ENCODE assay signal across 8 cellular contexts in genomic region chr7:34133983-34134782, GRCh38.
DNase-seq lines count a peak whose midpoint lies in the region; ATAC-seq and TF ChIP-seq lines count a peak whose summit lies in the region.

No MANE protein-coding gene starts in this region.

- peak; percentile 37; the same call in 1 of the 2 replicates for TF ChIP-seq CTCF in LNCAP (IDR thresholded peaks at IDR 0.05)
- peak; percentile 10 for TF ChIP-seq CTCF in mucosa of descending colon (IDR thresholded peaks at IDR 0.05)

- peak; percentile 46 for ATAC-seq in mucosa of descending colon
- ATAC-seq in effector memory CD8-positive, alpha-beta T cell (replicated peaks) = no peak
- no peak for ATAC-seq in HG03025 (IDR thresholded peaks at IDR 0.05; ENCODE audit: low FRiP score, unreplicated experiment)

- H3K9me3 Mint-ChIP-seq in activated T-cell treated with anti-CD3 and anti-CD28 coated beads, Interleukin-2, amount 50 U/mL, for 24 hours = no peaks in the 10 kb centered on the region
- H3K9me3 Mint-ChIP-seq in effector memory CD8-positive, alpha-beta T cell = peaks cover 8 to 10% of the 10 kb centered on the region in 2 donors

- intact Hi-C loops in mucosa of descending colon (cut with DNase I, micrococcal nuclease) = no loop called here

- no peak overlapping the region for H3K4me3 Mint-ChIP-seq in activated T-cell treated with anti-CD3 and anti-CD28 coated beads, Interleukin-2, amount 50 U/mL, for 24 hours
- no peak overlapping the region for H3K4me3 Mint-ChIP-seq in effector memory CD8-positive, alpha-beta T cell

- TF ChIP-seq POLR2A in erythroblast (IDR thresholded peaks at IDR 0.05; ENCODE audit: low read length) = no peak

- no peaks in the 10 kb centered on the region for H3K4me1 Mint-ChIP-seq in activated T-cell treated with anti-CD3 and anti-CD28 coated beads, Interleukin-2, amount 50 U/mL, for 24 hours (ENCODE audit: low read depth)
- H3K4me1 Mint-ChIP-seq in effector memory CD8-positive, alpha-beta T cell (ENCODE audit: low read depth in 2 of 2) = no peaks in the 10 kb centered on the region

- H3K27me3 Mint-ChIP-seq in activated T-cell treated with anti-CD3 and anti-CD28 coated beads, Interleukin-2, amount 50 U/mL, for 24 hours = no peaks in the 10 kb centered on the region
- H3K27me3 Mint-ChIP-seq in effector memory CD8-positive, alpha-beta T cell = peaks cover 0 to 6% of the 10 kb centered on the region in 2 donors

- H3K9me3 ChIP-seq in SJSA1 (replicated peaks) (no peaks in the 10 kb centered on the region), mucosa of descending colon (no peaks in the 10 kb centered on the region)

- no peaks in the 10 kb centered on the region for H3K4me1 ChIP-seq in SJSA1 (replicated peaks)
- no peaks in the 10 kb centered on the region for H3K4me1 ChIP-seq in mucosa of descending colon (ENCODE audit: low read depth)

- no peak overlapping the region for H3K27ac Mint-ChIP-seq in activated T-cell treated with anti-CD3 and anti-CD28 coated beads, Interleukin-2, amount 50 U/mL, for 24 hours
- H3K27ac Mint-ChIP-seq in effector memory CD8-positive, alpha-beta T cell = no peak overlapping the region

- no peak overlapping the region for H3K27ac ChIP-seq in SJSA1

- H3K36me3 ChIP-seq in SJSA1 = no peaks in the 10 kb centered on the region
- H3K36me3 ChIP-seq in mucosa of descending colon (ENCODE audit: low read depth) = no peaks in the 10 kb centered on the region

- H3K36me3 Mint-ChIP-seq in activated T-cell treated with anti-CD3 and anti-CD28 coated beads, Interleukin-2, amount 50 U/mL, for 24 hours (ENCODE audit: low read depth) = no peaks in the 10 kb centered on the region
- no peaks in the 10 kb centered on the region for H3K36me3 Mint-ChIP-seq in effector memory CD8-positive, alpha-beta T cell (ENCODE audit: insufficient read depth)

- DNase-seq in activated T-cell treated with anti-CD3 and anti-CD28 coated beads, Interleukin-2, amount 50 U/mL, for 48 hours = peak; percentile 15 to 28
- DNase-seq in activated T-cell treated with anti-CD3 and anti-CD28 coated beads, Interleukin-2, amount 50 U/mL, for 24 hours = no peak
- DNase-seq in SJSA1 (ENCODE audit: low read depth in 1 of 2, low spot score in 2 of 2) (peak; percentile 44 to 66), erythroblast (lab: John Stamatoyannopoulos, UW) (peak; percentile 19 to 44), mucosa of descending colon (peak in 2 of 3 donors; percentile 45 to 75)
- DNase-seq in effector memory CD8-positive, alpha-beta T cell = no peak

- no peaks in the 10 kb centered on the region; the same call in 1 of the 2 replicates for H3K27me3 ChIP-seq in SJSA1 (replicated peaks)

- H3K4me3 ChIP-seq in SJSA1 (no peak overlapping the region), mucosa of descending colon (no peak overlapping the region)

Comparison
In these comparisons a context has a peak if more than half of its experiments do, and no peak if none do; other contexts are left out.
1. DNase-seq: peak in activated T-cell treated with anti-CD3 and anti-CD28 coated beads, Interleukin-2, amount 50 U/mL, for 48 hours (2 of 2), SJSA1 (2 of 2), erythroblast (2 of 2) and mucosa of descending colon (2 of 3); none in activated T-cell treated with anti-CD3 and anti-CD28 coated beads, Interleukin-2, amount 50 U/mL, for 24 hours (single experiment) and effector memory CD8-positive, alpha-beta T cell (0 of 3).